In genomic region chr13:75762967-75763366, GRCh38 we compare ENCODE assay signal across 8 cellular contexts.
DNase-seq lines count a peak whose midpoint lies in the region; ATAC-seq and TF ChIP-seq lines count a peak whose summit lies in the region.

No MANE protein-coding gene starts in this region.

- TF ChIP-seq EP300 in suprapubic skin (IDR thresholded peaks at IDR 0.05): no peak

- peak overlapping the region; percentile 67 for H3K4me3 ChIP-seq in PC-3 (ENCODE audit: low read length)
- peak overlapping the region; percentile 33 to 37 for H3K4me3 ChIP-seq in right atrium auricular region
- H3K4me3 ChIP-seq in suprapubic skin: peak overlapping the region; percentile 38

- H3K36me3 Mint-ChIP-seq in T-helper 2 cell treated with Interferon-gamma antibody and Interleukin-4, amounts not matched to agents 5 μg/mL and 100 μg/mL, for 36 hours (ENCODE audit: low read depth): peaks cover 23% of the 10 kb centered on the region

- 86% methylated on average over 2 of the region's 2 CpGs for WGBS in suprapubic skin

- no peaks in the 10 kb centered on the region for H3K27me3 ChIP-seq in PC-3 (ENCODE audit: low read length)
- no peaks in the 10 kb centered on the region for H3K27me3 ChIP-seq in right atrium auricular region
- H3K27me3 ChIP-seq in suprapubic skin: no peaks in the 10 kb centered on the region

- no peaks in the 10 kb centered on the region for H4K20me1 ChIP-seq in PC-3 (ENCODE audit: low read length)

- no peaks in the 10 kb centered on the region for H3K9me3 ChIP-seq in PC-3 (ENCODE audit: low read length)
- H3K9me3 ChIP-seq in right atrium auricular region: no peaks in the 10 kb centered on the region
- H3K9me3 ChIP-seq in suprapubic skin: no peaks in the 10 kb centered on the region

- no peaks in the 10 kb centered on the region for H3F3A ChIP-seq in PC-3 (ENCODE audit: low read length, unreplicated experiment)

- peak overlapping the region; percentile 84 for H3K9ac ChIP-seq in PC-3 (ENCODE audit: low read length)

- no peak for DNase-seq in T-helper 2 cell treated with Interferon-gamma antibody and Interleukin-4, amounts not matched to agents 5 μg/mL and 100 μg/mL, for 36 hours (ENCODE audit: low spot score)
- DNase-seq in T-helper 2 cell: no peak
- DNase-seq in PC-3: no peak
- DNase-seq in right atrium auricular region (ENCODE audit: low spot score): no peak
- no peak for DNase-seq in suprapubic skin (ENCODE audit: low spot score in 2 of 2)

- peak overlapping the region; percentile 82 for H3K4me3 Mint-ChIP-seq in T-helper 2 cell treated with Interferon-gamma antibody and Interleukin-4, amounts not matched to agents 5 μg/mL and 100 μg/mL, for 36 hours

- ATAC-seq in PC-3 (no peak), HG02840 (IDR thresholded peaks at IDR 0.05; ENCODE audit: low FRiP score, unreplicated experiment) (no peak), HG02970 (IDR thresholded peaks at IDR 0.05; ENCODE audit: low FRiP score, unreplicated experiment) (no peak), HG03175 (IDR thresholded peaks at IDR 0.05; ENCODE audit: unreplicated experiment) (no peak)

- no peaks in the 10 kb centered on the region for H3K27me3 Mint-ChIP-seq in T-helper 2 cell treated with Interferon-gamma antibody and Interleukin-4, amounts not matched to agents 5 μg/mL and 100 μg/mL, for 36 hours (ENCODE audit: low read depth)

- H3K4me1 ChIP-seq in PC-3 (ENCODE audit: insufficient read depth, low read length) (peaks cover 22% of the 10 kb centered on the region), right atrium auricular region (peaks cover 0 to 11% of the 10 kb centered on the region in 2 donors), suprapubic skin (peaks cover 40% of the 10 kb centered on the region)

- H3K4me2 ChIP-seq in PC-3 (ENCODE audit: low read length): peak overlapping the region; percentile 78

- H3K4me1 Mint-ChIP-seq in T-helper 2 cell treated with Interferon-gamma antibody and Interleukin-4, amounts not matched to agents 5 μg/mL and 100 μg/mL, for 36 hours (ENCODE audit: low read depth): peaks cover 56% of the 10 kb centered on the region

- no TSS peak for BruUV-seq in PC-3 (replicated peaks; lab: Mats Ljungman, UMichigan)

- POLR2A ChIA-PET in PC-3 (lab: Charles Lee; ENCODE audit: unreplicated experiment): interaction anchor here (0.6 kb wide), 2 partner anchors 70 to 277 kb away, joined by 6 to 12 read pairs; no protein-coding TSS in a partner anchor

- H3K9me2 ChIP-seq in PC-3 (replicated peaks; ENCODE audit: low read length): no peaks in the 10 kb centered on the region

- H2AFZ ChIP-seq in PC-3 (ENCODE audit: low read length): no peak overlapping the region

- peaks cover 81% of the 10 kb centered on the region for H3K79me2 ChIP-seq in PC-3 (ENCODE audit: low read length)

- H3K27ac Mint-ChIP-seq in T-helper 2 cell treated with Interferon-gamma antibody and Interleukin-4, amounts not matched to agents 5 μg/mL and 100 μg/mL, for 36 hours: peak overlapping the region; percentile 93

- peak overlapping the region; percentile 85 for H3K27ac ChIP-seq in PC-3 (ENCODE audit: low read length)
- H3K27ac ChIP-seq in right atrium auricular region: peak overlapping the region; percentile 57 to 85
- H3K27ac ChIP-seq in suprapubic skin: peak overlapping the region; percentile 84

- H3K9me3 Mint-ChIP-seq in T-helper 2 cell treated with Interferon-gamma antibody and Interleukin-4, amounts not matched to agents 5 μg/mL and 100 μg/mL, for 36 hours: peaks cover 8% of the 10 kb centered on the region

- TF ChIP-seq CTCF in PC-3 (conservative IDR thresholded peaks at IDR 0.05; ENCODE audit: low read depth, low read length) (no peak), right atrium auricular region (IDR thresholded peaks at IDR 0.05) (no peak), suprapubic skin (IDR thresholded peaks at IDR 0.05) (no peak)

- no peak for TF ChIP-seq POLR2A in suprapubic skin (IDR thresholded peaks at IDR 0.05)

- intact Hi-C loops in PC-3 (cut with micrococcal nuclease): loop anchor here (5.0 kb wide), 1 partner anchor 34 kb away; no protein-coding TSS in a partner anchor

- CTCF ChIA-PET in PC-3 (lab: Charles Lee): interaction anchor here (0.6 kb wide), 1 partner anchor 38 kb away, joined by 3 read pairs; no protein-coding TSS in a partner anchor

- H3K36me3 ChIP-seq in PC-3 (ENCODE audit: low read depth, low read length) (peaks cover 7% of the 10 kb centered on the region; the same call in 1 of the 2 replicates), right atrium auricular region (no peaks in the 10 kb centered on the region), suprapubic skin (no peaks in the 10 kb centered on the region)
